8 cellular contexts compared by ENCODE assay signal in genomic region chr10:101588879-101589278, GRCh38. TPM values are rescaled to one million over a fixed set of nuclear protein-coding genes. Genes with fewer than 3 reads are reported as not detected.
A peak's percentile ranks its signal among the peaks of the same experiment; 100 is the strongest.
DNase-seq lines count a peak whose midpoint lies in the region; ATAC-seq and TF ChIP-seq lines count a peak whose summit lies in the region.

No MANE protein-coding gene starts in this region.

- peak overlapping the region; percentile 94 to 97 (median 94) for H3K4me3 Mint-ChIP-seq in CD4-positive, alpha-beta memory T cell
- peak overlapping the region; percentile 94 for H3K4me3 Mint-ChIP-seq in dendritic cell treated with granulocyte-macrophage colony-stimulating factor and Interleukin-4, amounts not matched to agents 40 ng/mL and 50 ng/mL, for 4 days

- POLR2A ChIA-PET in CD4-positive, alpha-beta memory T cell (lab: Charles Lee; ENCODE audit: partially characterized antibody), result interaction anchor here (0.6 to 1.4 kb wide), 2 partner anchors 13 to 15 kb away, joined by 3 to 4 read pairs; no protein-coding TSS in a partner anchor

- intact Hi-C loops in CD4-positive, alpha-beta memory T cell (cut with micrococcal nuclease), result loop anchor here (1.0 to 5.0 kb wide), 2 partner anchors 19 to 193 kb away; partner anchors contain the start of gene NPM3
- intact Hi-C loops in dendritic cell treated with granulocyte-macrophage colony-stimulating factor and Interleukin-4, amounts not matched to agents 40 ng/mL and 50 ng/mL, for 4 days (cut with micrococcal nuclease), result loop anchor here (2.0 kb wide), 1 partner anchor 236 kb away; no protein-coding TSS in a partner anchor

- H3K4me1 Mint-ChIP-seq in CD4-positive, alpha-beta memory T cell, result peaks cover 11 to 40% (median 26%) of the 10 kb centered on the region in 4 donors
- peaks cover 47% of the 10 kb centered on the region for H3K4me1 Mint-ChIP-seq in dendritic cell treated with granulocyte-macrophage colony-stimulating factor and Interleukin-4, amounts not matched to agents 40 ng/mL and 50 ng/mL, for 4 days (ENCODE audit: low read depth)

- peaks cover 17% of the 10 kb centered on the region for H3K4me1 ChIP-seq in CD4-positive, alpha-beta memory T cell (ENCODE audit: insufficient read depth, low read length)
- H3K4me1 ChIP-seq in MM.1S (ENCODE audit: low read length), result peaks cover 12% of the 10 kb centered on the region
- peaks cover 19 to 21% of the 10 kb centered on the region in 2 experiments for H3K4me1 ChIP-seq in neutrophil (ENCODE audit: control insufficient read depth in 1 of 2, insufficient read depth in 1 of 2, low read depth in 1 of 2, low read length in 1 of 2)

- CTCF ChIA-PET in CD4-positive, alpha-beta memory T cell (lab: Charles Lee; ENCODE audit: partially characterized antibody), result interaction anchor here (0.9 to 3.8 kb wide), 3 partner anchors 14 to 18 kb away, joined by 3 to 18 read pairs (median 13); no protein-coding TSS in a partner anchor

- no peaks in the 10 kb centered on the region for H3K27me3 ChIP-seq in CD4-positive, alpha-beta memory T cell (ENCODE audit: insufficient read depth, low read length)
- H3K27me3 ChIP-seq in MM.1S (replicated peaks; ENCODE audit: insufficient read depth, low read length) (no peaks in the 10 kb centered on the region), neutrophil (no peaks in the 10 kb centered on the region)

- H2AFZ ChIP-seq in MM.1S (ENCODE audit: low read length), result peak overlapping the region; percentile 76

- H3K9me2 ChIP-seq in MM.1S (replicated peaks; ENCODE audit: insufficient read depth, low read length), result no peaks in the 10 kb centered on the region

- peak overlapping the region in 1 of 7 donors; percentile 82 for H3K27ac Mint-ChIP-seq in CD4-positive, alpha-beta memory T cell
- H3K27ac Mint-ChIP-seq in dendritic cell treated with granulocyte-macrophage colony-stimulating factor and Interleukin-4, amounts not matched to agents 40 ng/mL and 50 ng/mL, for 4 days, result peak overlapping the region; percentile 90

- no peaks in the 10 kb centered on the region for H3K9me3 Mint-ChIP-seq in CD4-positive, alpha-beta memory T cell
- H3K9me3 Mint-ChIP-seq in dendritic cell treated with granulocyte-macrophage colony-stimulating factor and Interleukin-4, amounts not matched to agents 40 ng/mL and 50 ng/mL, for 4 days, result no peaks in the 10 kb centered on the region

- H3K79me2 ChIP-seq in MM.1S (ENCODE audit: low read length), result peaks cover 11% of the 10 kb centered on the region

- ATAC-seq in GM21723 (IDR thresholded peaks at IDR 0.05; ENCODE audit: unreplicated experiment), result no peak
- no peak for ATAC-seq in HG02571 (IDR thresholded peaks at IDR 0.05; ENCODE audit: unreplicated experiment)

- peak overlapping the region; percentile 79 to 81 for H3K4me3 ChIP-seq in CD4-positive, alpha-beta memory T cell (ENCODE audit: low read length in 2 of 2)
- H3K4me3 ChIP-seq in MM.1S (ENCODE audit: low read length) (peak overlapping the region; percentile 70), neutrophil (ENCODE audit: low read depth in 1 of 2, low read length in 1 of 2) (peak overlapping the region; percentile 84 to 95)

- peaks cover 5% of the 10 kb centered on the region for H3K36me3 ChIP-seq in CD4-positive, alpha-beta memory T cell (ENCODE audit: insufficient read depth, low read length)
- H3K36me3 ChIP-seq in MM.1S (replicated peaks; ENCODE audit: insufficient read depth, low read length), result no peaks in the 10 kb centered on the region; the same call in 1 of the 2 replicates
- H3K36me3 ChIP-seq in neutrophil, result peaks cover 10% of the 10 kb centered on the region

- peaks cover 9 to 18% of the 10 kb centered on the region in 2 donors for H3K36me3 Mint-ChIP-seq in CD4-positive, alpha-beta memory T cell
- peaks cover 42% of the 10 kb centered on the region for H3K36me3 Mint-ChIP-seq in dendritic cell treated with granulocyte-macrophage colony-stimulating factor and Interleukin-4, amounts not matched to agents 40 ng/mL and 50 ng/mL, for 4 days (ENCODE audit: low read depth)

- H3F3A ChIP-seq in MM.1S (ENCODE audit: insufficient read depth, low read length), result peaks cover 6% of the 10 kb centered on the region; the same call in 1 of the 2 replicates

- H3K4me2 ChIP-seq in MM.1S (ENCODE audit: low read depth, low read length), result peak overlapping the region; percentile 82

- peak overlapping the region; percentile 66; the same call in 1 of the 2 replicates for H3K9ac ChIP-seq in MM.1S (ENCODE audit: low read length)

- H3K27ac ChIP-seq in CD4-positive, alpha-beta memory T cell (ENCODE audit: low read depth, low read length), result no peak overlapping the region
- H3K27ac ChIP-seq in MM.1S (ENCODE audit: low read length) (no peak overlapping the region), neutrophil (no peak overlapping the region)

- no peak for TF ChIP-seq CTCF in MM.1S (IDR thresholded peaks at IDR 0.05; ENCODE audit: low read length)
- TF ChIP-seq CTCF in neutrophil (IDR thresholded peaks at IDR 0.05), result no peak

- no peaks in the 10 kb centered on the region for H3K27me3 Mint-ChIP-seq in CD4-positive, alpha-beta memory T cell
- no peaks in the 10 kb centered on the region for H3K27me3 Mint-ChIP-seq in dendritic cell treated with granulocyte-macrophage colony-stimulating factor and Interleukin-4, amounts not matched to agents 40 ng/mL and 50 ng/mL, for 4 days

- H3K9me3 ChIP-seq in CD4-positive, alpha-beta memory T cell (ENCODE audit: control insufficient read depth in 1 of 2, low read length in 2 of 2), result no peaks in the 10 kb centered on the region
- no peaks in the 10 kb centered on the region for H3K9me3 ChIP-seq in MM.1S (replicated peaks; ENCODE audit: insufficient read depth, low read length)
- no peaks in the 10 kb centered on the region for H3K9me3 ChIP-seq in neutrophil

- no peaks in the 10 kb centered on the region for H4K20me1 ChIP-seq in MM.1S (ENCODE audit: insufficient read depth, low read length)

- no peak for DNase-seq in CD4-positive, alpha-beta memory T cell
- DNase-seq in MM.1S, result no peak
- no peak for DNase-seq in activated CD8-positive, alpha-beta memory T cell treated with anti-CD3 and anti-CD28 coated beads, Interleukin-2, amount 50 U/mL, for 48 hours
- DNase-seq in DMS79 treated with DMSO at 0.1 percent for 48 hours (lab: John Stamatoyannopoulos, UW), result no peak

RNA-seq across cellular contexts. Expression of gene DPCD, which starts 0.8 kb away (rescaled TPM):
- total RNA-seq in CD4-positive, alpha-beta memory T cell, result 1 to 10 TPM; 1.0 to 1.2 TPM
- polyA plus RNA-seq in CD4-positive, alpha-beta memory T cell, result 1 to 10 TPM; 1.4 to 1.9 TPM

RNA-seq across cellular contexts. Expression of gene POLL, which starts 0.8 kb away (rescaled TPM):
- 10 to 100 TPM; 57.0 to 59.3 TPM for total RNA-seq in CD4-positive, alpha-beta memory T cell
- polyA plus RNA-seq in CD4-positive, alpha-beta memory T cell, result 10 to 100 TPM in 1 of 2 donors, 1 to 10 TPM in 1; 9.2 to 13.0 TPM
